20 cellular contexts compared by ENCODE assay signal in genomic region chr7:69603351-69603750, GRCh38. TPM values are rescaled to one million over a fixed set of nuclear protein-coding genes. Genes with fewer than 3 reads are reported as not detected.
DNase-seq lines count a peak whose midpoint lies in the region; ATAC-seq and TF ChIP-seq lines count a peak whose summit lies in the region.
"Had no signal": no experiment of that assay in that cellular context is flagged by ENCODE, and none has a peak within 500 bp of the region (broad histone marks: within the 10 kb centered on the region; RNA-seq: fewer than 3 reads in every experiment).

No MANE protein-coding gene starts in this region.

- H3K27me3 ChIP-seq in PC-9 (ENCODE audit: insufficient read depth, low read depth), result peaks cover 16% of the 10 kb centered on the region
- H3K27me3 ChIP-seq: ascending aorta had no signal

- H3K4me3 ChIP-seq in PC-9, result no peak overlapping the region
- H3K4me3 ChIP-seq: A549, ascending aorta had no signal

- H2AFZ ChIP-seq in PC-9, result no peak overlapping the region

- no peaks in the 10 kb centered on the region for H3K9me2 ChIP-seq in PC-9 (ENCODE audit: insufficient read depth)

- H4K20me1 ChIP-seq in PC-9 (ENCODE audit: insufficient read depth), result no peaks in the 10 kb centered on the region

- H3K79me2 ChIP-seq in PC-9 (ENCODE audit: low read depth), result no peaks in the 10 kb centered on the region

- no peak for TF ChIP-seq CTCF in PC-9 (conservative IDR thresholded peaks at IDR 0.05)

- peaks cover 0 to 3% of the 10 kb centered on the region in 2 donors for H3K27me3 Mint-ChIP-seq in stimulated activated naive B cell treated with anti-CD40 and anti-IgM and Interleukin-4, amounts not matched to agents 10 μg/mL and 1 μg/mL and 100 μg/mL, for 72 hours
- H3K27me3 Mint-ChIP-seq: stimulated activated naive CD8-positive, alpha-beta T cell treated with anti-CD3 and anti-CD28 coated beads, Interleukin-15, amount 100 ng/mL, for 72 hours had no signal

- no peak overlapping the region for H3K4me3 Mint-ChIP-seq in stimulated activated naive B cell treated with anti-CD40 and anti-IgM and Interleukin-4, amounts not matched to agents 10 μg/mL and 1 μg/mL and 100 μg/mL, for 72 hours
- H3K4me3 Mint-ChIP-seq: CD4-positive, alpha-beta T cell; nephron progenitor cell; stimulated activated naive CD8-positive, alpha-beta T cell treated with anti-CD3 and anti-CD28 coated beads, Interleukin-15, amount 100 ng/mL, for 72 hours; T-helper 2 cell treated with Interferon-gamma antibody and Interleukin-4, amounts not matched to agents 5 μg/mL and 100 μg/mL, for 36 hours had no signal

- intact Hi-C loops in PC-9 (cut with micrococcal nuclease; ENCODE audit: unreplicated experiment), result no loop called here

- ATAC-seq in GM19395 (IDR thresholded peaks at IDR 0.05; ENCODE audit: unreplicated experiment), result peak; percentile 44
- peak; percentile 37 for ATAC-seq in HG03565 (IDR thresholded peaks at IDR 0.05; ENCODE audit: unreplicated experiment)
- peak; percentile 52 to 54 for ATAC-seq in stimulated activated naive B cell treated with anti-CD40 and anti-IgM and Interleukin-4, amounts not matched to agents 10 μg/mL and 1 μg/mL and 100 μg/mL, for 72 hours (replicated peaks)
- no peak for ATAC-seq in HG03571 (IDR thresholded peaks at IDR 0.05; ENCODE audit: unreplicated experiment)
- ATAC-seq: A549 had no signal

- POLR2A ChIA-PET in PC-9 (lab: Charles Lee; ENCODE audit: unreplicated experiment), result no interaction called here

- no peaks in the 10 kb centered on the region for H3K36me3 ChIP-seq in PC-9 (ENCODE audit: low read depth)
- H3K36me3 ChIP-seq: ascending aorta had no signal

- no peaks in the 10 kb centered on the region for H3K9me3 ChIP-seq in PC-9 (ENCODE audit: insufficient read depth, low read depth)
- H3K9me3 ChIP-seq: A549, ascending aorta had no signal

- no peak overlapping the region for H3K27ac Mint-ChIP-seq in stimulated activated naive B cell treated with anti-CD40 and anti-IgM and Interleukin-4, amounts not matched to agents 10 μg/mL and 1 μg/mL and 100 μg/mL, for 72 hours
- H3K27ac Mint-ChIP-seq: CD4-positive, alpha-beta T cell; nephron progenitor cell; stimulated activated naive CD8-positive, alpha-beta T cell treated with anti-CD3 and anti-CD28 coated beads, Interleukin-15, amount 100 ng/mL, for 72 hours; T-helper 2 cell treated with Interferon-gamma antibody and Interleukin-4, amounts not matched to agents 5 μg/mL and 100 μg/mL, for 36 hours had no signal

- H3K36me3 Mint-ChIP-seq in stimulated activated naive B cell treated with anti-CD40 and anti-IgM and Interleukin-4, amounts not matched to agents 10 μg/mL and 1 μg/mL and 100 μg/mL, for 72 hours, result no peaks in the 10 kb centered on the region

- no peaks in the 10 kb centered on the region for H3K9me3 Mint-ChIP-seq in stimulated activated naive B cell treated with anti-CD40 and anti-IgM and Interleukin-4, amounts not matched to agents 10 μg/mL and 1 μg/mL and 100 μg/mL, for 72 hours
- H3K9me3 Mint-ChIP-seq: CD4-positive, alpha-beta T cell; nephron progenitor cell; stimulated activated naive CD8-positive, alpha-beta T cell treated with anti-CD3 and anti-CD28 coated beads, Interleukin-15, amount 100 ng/mL, for 72 hours; T-helper 2 cell treated with Interferon-gamma antibody and Interleukin-4, amounts not matched to agents 5 μg/mL and 100 μg/mL, for 36 hours had no signal

- no peak overlapping the region for H3K4me2 ChIP-seq in PC-9
- H3K4me2 ChIP-seq: A549 had no signal

- H3F3A ChIP-seq in PC-9 (ENCODE audit: insufficient read depth, low read depth), result no peaks in the 10 kb centered on the region

- H3K4me1 ChIP-seq in PC-9 (replicated peaks; ENCODE audit: insufficient read depth), result no peaks in the 10 kb centered on the region

- BruUV-seq in PC-9 (replicated peaks; lab: Mats Ljungman, UMichigan), result no TSS peak

- H3K27ac ChIP-seq in PC-9, result no peak overlapping the region
- H3K27ac ChIP-seq: A549, ascending aorta had no signal

- H3K4me1 Mint-ChIP-seq in stimulated activated naive B cell treated with anti-CD40 and anti-IgM and Interleukin-4, amounts not matched to agents 10 μg/mL and 1 μg/mL and 100 μg/mL, for 72 hours, result peaks cover 6 to 7% of the 10 kb centered on the region in 2 donors
- H3K4me1 Mint-ChIP-seq: nephron progenitor cell had no signal

- CTCF ChIA-PET in PC-9 (lab: Charles Lee), result no interaction called here

- peak; percentile 25 for DNase-seq in NCI-H510A treated with DMSO at 0.1 percent for 48 hours (lab: John Stamatoyannopoulos, UW)
- no peak for DNase-seq in NCI-H510A (lab: John Stamatoyannopoulos, UW)
- DNase-seq in stimulated activated naive B cell treated with anti-CD40 and anti-IgM and Interleukin-4, amounts not matched to agents 10 μg/mL and 1 μg/mL and 100 μg/mL, for 72 hours, result no peak
- no peak for DNase-seq in retina
- DNase-seq in PC-9, result no peak
- DNase-seq: activated effector memory CD4-positive, alpha-beta T cell treated with Interleukin-2 at 50 U/mL for 16 hours; hippocampal formation; kidney; mesendoderm; NCI-H2171 treated with DMSO at 0.1 percent for 48 hours; nephron progenitor cell; SIG-M5 had no signal

RNA-seq across cellular contexts. Expression of gene AUTS2, which starts 5.1 kb away (rescaled TPM):
- total RNA-seq in PC-9 (2021), result not detected in 2 replicates
